Comparison of ENCODE assay signal across 19 cellular contexts in genomic region chr10:71229726-71230655, GRCh38. TPM values are rescaled to one million over a fixed set of nuclear protein-coding genes. Genes with fewer than 3 reads are reported as not detected.
DNase-seq lines count a peak whose midpoint lies in the region; ATAC-seq and TF ChIP-seq lines count a peak whose summit lies in the region.
"Had no signal": no experiment of that assay in that cellular context is flagged by ENCODE, and none has a peak within 500 bp of the region (broad histone marks: within the 10 kb centered on the region; RNA-seq: fewer than 3 reads in every experiment).

No MANE protein-coding gene starts in this region.

- DNase-seq in cardiac muscle cell (ENCODE audit: low read depth in 1 of 2, low spot score in 1 of 2) (peak in 1 of 2 donors; percentile 85), Right ventricle myocardium inferior (ENCODE audit: missing footprints) (no peak), right cardiac atrium (peak in 2 of 3 donors; percentile 50 to 56), neural progenitor cell (ENCODE audit: low spot score) (no peak), uterus (no peak)
- DNase-seq: activated CD4-positive, CD25-positive, alpha-beta regulatory T cell; activated CD8-positive, alpha-beta T cell treated with anti-CD3 and anti-CD28 coated beads for 36 hours; activated naive CD4-positive, alpha-beta T cell treated with anti-CD3 and anti-CD28 coated beads, Interleukin-2, amount 50 U/mL, for 16 hours; activated T-cell treated with anti-CD3 and anti-CD28 coated beads, Interleukin-2, amount 50 U/mL, for 1 hour; BE2C; NCI-H1417; stimulated activated CD4-positive, alpha-beta T cell treated with anti-CD3 and anti-CD28 coated beads, Interleukin-4, amount 100 ng/mL, for 1 hour; T-helper 9 cell had no signal

- H3K79me2 ChIP-seq in neural progenitor cell (ENCODE audit: low read depth): no peaks in the 10 kb centered on the region

- peak overlapping the region; percentile 99 for H3K27ac ChIP-seq in cardiac muscle cell
- peak overlapping the region; percentile 34 for H3K27ac ChIP-seq in right cardiac atrium (ENCODE audit: low read length)
- H3K27ac ChIP-seq in neural progenitor cell: no peak overlapping the region
- peak overlapping the region; percentile 8 to 66 for H3K27ac ChIP-seq in uterus
- H3K27ac ChIP-seq: ascending aorta had no signal

- no peaks in the 10 kb centered on the region for H3F3A ChIP-seq in neural progenitor cell (ENCODE audit: low read depth)

- no peak for TF ChIP-seq CTCF in cardiac muscle cell (IDR thresholded peaks at IDR 0.05; ENCODE audit: low read depth, low read length)
- no peak for TF ChIP-seq CTCF in neural progenitor cell (IDR thresholded peaks at IDR 0.05)
- no peak for TF ChIP-seq CTCF in uterus (IDR thresholded peaks at IDR 0.05)

- no peaks in the 10 kb centered on the region for H3K27me3 ChIP-seq in cardiac muscle cell
- no peaks in the 10 kb centered on the region for H3K27me3 ChIP-seq in right cardiac atrium (ENCODE audit: control insufficient read depth, insufficient read depth)
- H3K27me3 ChIP-seq in neural progenitor cell: no peaks in the 10 kb centered on the region
- no peaks in the 10 kb centered on the region for H3K27me3 ChIP-seq in uterus
- H3K27me3 ChIP-seq: ascending aorta, BE2C had no signal

- no peaks in the 10 kb centered on the region for H3K36me3 Mint-ChIP-seq in neural progenitor cell

- no peak overlapping the region for H3K4me3 ChIP-seq in cardiac muscle cell
- no peak overlapping the region for H3K4me3 ChIP-seq in right cardiac atrium (ENCODE audit: low read length)
- no peak overlapping the region for H3K4me3 ChIP-seq in neural progenitor cell
- H3K4me3 ChIP-seq in uterus: no peak overlapping the region
- H3K4me3 ChIP-seq: ascending aorta had no signal

- peaks cover 7% of the 10 kb centered on the region for H4K20me1 ChIP-seq in neural progenitor cell (ENCODE audit: low read depth)

- H3K36me3 ChIP-seq in cardiac muscle cell: no peaks in the 10 kb centered on the region
- H3K36me3 ChIP-seq in neural progenitor cell: no peaks in the 10 kb centered on the region
- no peaks in the 10 kb centered on the region for H3K36me3 ChIP-seq in uterus
- H3K36me3 ChIP-seq: ascending aorta had no signal

- peak overlapping the region; percentile 54 for H3K27ac Mint-ChIP-seq in neural progenitor cell
- H3K27ac Mint-ChIP-seq: activated CD8-positive, alpha-beta T cell treated with anti-CD3 and anti-CD28 coated beads for 36 hours; stimulated activated naive CD8-positive, alpha-beta T cell treated with anti-CD3 and anti-CD28 coated beads, Interleukin-15, Interleukin-2, amounts not matched to agents 100 ng/mL and 50 ng/mL, for 24 hours had no signal

- H3K4me3 Mint-ChIP-seq in neural progenitor cell: no peak overlapping the region
- H3K4me3 Mint-ChIP-seq: activated CD8-positive, alpha-beta T cell treated with anti-CD3 and anti-CD28 coated beads for 36 hours; stimulated activated naive CD8-positive, alpha-beta T cell treated with anti-CD3 and anti-CD28 coated beads, Interleukin-15, Interleukin-2, amounts not matched to agents 100 ng/mL and 50 ng/mL, for 24 hours had no signal

- no peak for ATAC-seq in Right ventricle myocardium inferior
- no peak for ATAC-seq in right cardiac atrium
- ATAC-seq in GM21381 (IDR thresholded peaks at IDR 0.05; ENCODE audit: unreplicated experiment): no peak
- no peak for ATAC-seq in HG03280 (IDR thresholded peaks at IDR 0.05; ENCODE audit: unreplicated experiment)
- no peak for ATAC-seq in HG02642 (IDR thresholded peaks at IDR 0.05; ENCODE audit: poor library complexity, unreplicated experiment)
- ATAC-seq: activated CD8-positive, alpha-beta T cell treated with anti-CD3 and anti-CD28 coated beads for 36 hours; HCT116 had no signal

- H3K9ac ChIP-seq in neural progenitor cell: no peak overlapping the region

- H3K4me2 ChIP-seq in neural progenitor cell: no peak overlapping the region

- no peaks in the 10 kb centered on the region for H3K9me3 Mint-ChIP-seq in neural progenitor cell
- H3K9me3 Mint-ChIP-seq: activated CD8-positive, alpha-beta T cell treated with anti-CD3 and anti-CD28 coated beads for 36 hours; stimulated activated naive CD8-positive, alpha-beta T cell treated with anti-CD3 and anti-CD28 coated beads, Interleukin-15, Interleukin-2, amounts not matched to agents 100 ng/mL and 50 ng/mL, for 24 hours had no signal

- H3K4me1 ChIP-seq in cardiac muscle cell (ENCODE audit: low read depth) (peaks cover 74% of the 10 kb centered on the region), right cardiac atrium (ENCODE audit: control insufficient read depth, insufficient read depth, low read length) (peaks cover 44% of the 10 kb centered on the region), neural progenitor cell (peaks cover 12% of the 10 kb centered on the region), uterus (peaks cover 14 to 15% of the 10 kb centered on the region in 2 donors)

- H3K27me3 Mint-ChIP-seq in neural progenitor cell (ENCODE audit: insufficient read depth, low read depth): peaks cover 2% of the 10 kb centered on the region
- H3K27me3 Mint-ChIP-seq: stimulated activated naive CD8-positive, alpha-beta T cell treated with anti-CD3 and anti-CD28 coated beads, Interleukin-15, Interleukin-2, amounts not matched to agents 100 ng/mL and 50 ng/mL, for 24 hours had no signal

- no peak overlapping the region for H2AFZ ChIP-seq in neural progenitor cell (replicated peaks)

- WGBS in right cardiac atrium: 63% methylated on average over 11 of the region's 11 CpGs

- no peak for TF ChIP-seq POLR2A in uterus (IDR thresholded peaks at IDR 0.05)

- H3K9me3 ChIP-seq in cardiac muscle cell (ENCODE audit: low read depth) (no peaks in the 10 kb centered on the region), right cardiac atrium (ENCODE audit: control insufficient read depth, low read length) (no peaks in the 10 kb centered on the region), neural progenitor cell (ENCODE audit: low read depth) (no peaks in the 10 kb centered on the region), uterus (no peaks in the 10 kb centered on the region)
- H3K9me3 ChIP-seq: ascending aorta, BE2C had no signal

- peaks cover 29% of the 10 kb centered on the region for H3K4me1 Mint-ChIP-seq in neural progenitor cell

- intact Hi-C loops in Right ventricle myocardium inferior (cut with DNase I) (no loop called here), right cardiac atrium (cut with DNase I) (no loop called here), uterus (cut with DNase I; ENCODE audit: low total_unique reads) (no loop called here)

RNA-seq across cellular contexts. Expression of gene UNC5B, which starts 17.6 kb away (rescaled TPM):
- total RNA-seq in cardiac muscle cell (112 and 172 TPM in 2 replicates), Right ventricle myocardium inferior (13.1 TPM), right cardiac atrium (10 to 100 TPM; 17.0 to 26.6 (median 24.0) TPM), neural progenitor cell (ENCODE audit: low replicate concordance) (3.3 and 9.2 TPM in 2 replicates), uterus (10 to 100 TPM in 3 of 4 donors, 1 to 10 TPM in 1; 5.3 to 26.6 (median 17.7) TPM)
- polyA plus RNA-seq in cardiac muscle cell (73.3 and 98.3 TPM in 2 replicates), right cardiac atrium (12.4 TPM)

Comparison
In these comparisons a context has a peak if more than half of its experiments do, and no peak if none do; other contexts are left out.
1. DNase-seq: peak in right cardiac atrium (2 of 3); none in Right ventricle myocardium inferior (single experiment), neural progenitor cell (single experiment) and uterus (0 of 2).